Comparison of ENCODE assay signal across 8 cellular contexts in the genomic region with DNA sequence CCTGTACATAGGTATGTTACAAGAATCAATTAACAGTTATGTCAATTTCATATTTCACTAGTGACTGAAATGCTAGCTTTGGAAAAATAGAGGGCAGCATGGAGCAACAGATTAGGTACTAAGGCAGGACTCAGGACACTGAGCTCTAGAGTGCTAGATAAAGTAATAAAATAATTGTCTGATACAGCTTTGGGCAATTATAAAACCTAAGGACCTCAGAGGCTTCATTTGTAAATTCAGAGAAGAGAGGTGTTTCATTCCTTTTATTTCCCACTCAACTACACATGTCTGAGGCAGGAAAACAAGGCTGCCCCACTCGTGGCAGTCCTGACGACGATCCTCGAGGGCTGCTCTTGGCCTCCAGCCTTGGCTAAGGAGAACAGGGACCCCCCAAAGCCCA.
DNase-seq lines count a peak whose midpoint lies in the region; ATAC-seq, FAIRE-seq and TF ChIP-seq lines count a peak whose summit lies in the region.

No MANE protein-coding gene starts in this region.

- no peak overlapping the region for H3K4me3 ChIP-seq in pancreas

- no peaks in the 10 kb centered on the region for H3K36me3 ChIP-seq in pancreas

- DNase-seq in Right ventricle myocardium inferior (ENCODE audit: missing footprints) (no peak), Right ventricle myocardium superior (no peak), NCI-H526 treated with DMSO at 0.1 percent for 48 hours (lab: John Stamatoyannopoulos, UW) (peak; percentile 36), dedifferentiated amniotic fluid mesenchymal stem cell (ENCODE audit: extremely low spot score) (peak; percentile 38), pancreas (no peak), GDM1 (lab: John Stamatoyannopoulos, UW) (no peak)

- H3K27ac ChIP-seq in pancreas = no peak overlapping the region

- no peaks in the 10 kb centered on the region for H3K4me1 ChIP-seq in pancreas

- peak; percentile 59 for ATAC-seq in Right ventricle myocardium inferior
- no peak for ATAC-seq in Right ventricle myocardium superior (ENCODE audit: poor library complexity)
- ATAC-seq in pancreas = peak in 3 of 4 donors; percentile 59 to 65 (median 59)
- ATAC-seq in GM21528 (IDR thresholded peaks at IDR 0.05; ENCODE audit: low FRiP score, unreplicated experiment) = no peak
- no peak for ATAC-seq in HG02678 (IDR thresholded peaks at IDR 0.05; ENCODE audit: unreplicated experiment)

- FAIRE-seq in pancreas (lab: Jason Lieb, UNC) = no peak

- no peaks in the 10 kb centered on the region for H3K9me3 ChIP-seq in pancreas

- H3K27me3 ChIP-seq in pancreas = no peaks in the 10 kb centered on the region

- no peak for TF ChIP-seq CTCF in pancreas (IDR thresholded peaks at IDR 0.05)

- 92 to 95% methylated on average over 4 of the region's 4 CpGs for WGBS in pancreas, 2 donors

- intact Hi-C loops in Right ventricle myocardium inferior (cut with DNase I) (no loop called here), Right ventricle myocardium superior (cut with DNase I) (loop anchor here (10.0 kb wide), 1 partner anchor 204 kb away; no protein-coding TSS in a partner anchor), pancreas (cut with DNase I) (no loop called here)

Comparison
In these comparisons a context has a peak if more than half of its experiments do, and no peak if none do; other contexts are left out.
1. ATAC-seq: peak in Right ventricle myocardium inferior (single experiment) and pancreas (3 of 4); none in Right ventricle myocardium superior (single experiment), GM21528 (single experiment) and HG02678 (single experiment).
2. DNase-seq: peak in NCI-H526 treated with DMSO at 0.1 percent for 48 hours (single experiment) and dedifferentiated amniotic fluid mesenchymal stem cell (single experiment); none in Right ventricle myocardium inferior (single experiment), Right ventricle myocardium superior (single experiment), pancreas (0 of 6) and GDM1 (single experiment).